ENCODE assay signal across 1 cellular context in the genomic region with DNA sequence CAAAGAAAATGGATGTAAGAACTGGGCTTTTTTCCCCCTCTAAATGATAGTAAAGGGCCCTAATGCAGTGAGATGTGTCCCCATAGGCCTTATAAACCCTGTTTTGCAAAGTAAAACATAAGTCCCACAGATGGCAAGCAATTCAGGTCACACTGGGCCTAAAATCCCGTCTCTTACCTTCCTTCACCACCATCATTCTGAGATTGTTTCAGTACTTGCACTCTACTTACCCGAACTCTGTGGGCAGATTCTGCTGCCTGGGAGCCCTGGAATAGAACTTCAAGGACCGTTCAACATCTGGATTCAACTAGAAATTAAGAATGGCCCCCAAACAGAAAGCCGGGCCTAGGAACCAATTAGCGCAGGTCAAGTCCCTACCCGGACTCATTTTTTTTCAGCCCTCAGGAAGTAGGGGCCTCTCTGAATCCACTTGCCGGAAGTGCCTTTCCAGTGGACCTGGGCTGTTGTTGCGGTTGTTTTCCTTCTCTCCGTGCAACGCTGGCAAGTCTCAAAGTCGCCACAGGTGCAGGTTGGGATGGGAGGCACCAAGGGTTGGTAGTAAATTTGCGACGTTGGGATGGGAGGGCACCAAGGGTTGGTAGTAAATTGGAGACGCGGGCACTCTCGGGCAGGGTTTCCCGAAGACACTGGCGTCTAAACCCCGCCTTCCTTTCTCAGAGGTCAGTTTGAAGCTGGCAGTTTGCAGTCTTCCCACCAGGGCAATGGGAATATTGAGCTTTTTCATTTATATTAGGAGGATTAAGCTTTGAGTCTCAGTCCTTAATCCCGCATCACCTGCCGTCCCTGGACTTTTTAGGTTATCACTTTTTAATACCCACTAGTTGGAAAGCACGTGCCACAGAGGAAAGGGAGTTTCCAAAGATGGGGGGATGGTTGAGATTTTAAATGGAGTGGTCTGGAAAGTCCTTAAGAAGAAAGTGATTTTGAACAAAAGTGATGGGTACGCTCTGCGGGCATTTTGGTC.
A peak's percentile ranks its signal among the peaks of the same experiment; 100 is the strongest.
TF ChIP-seq lines count a peak whose summit lies in the region.

A gene with protein sequence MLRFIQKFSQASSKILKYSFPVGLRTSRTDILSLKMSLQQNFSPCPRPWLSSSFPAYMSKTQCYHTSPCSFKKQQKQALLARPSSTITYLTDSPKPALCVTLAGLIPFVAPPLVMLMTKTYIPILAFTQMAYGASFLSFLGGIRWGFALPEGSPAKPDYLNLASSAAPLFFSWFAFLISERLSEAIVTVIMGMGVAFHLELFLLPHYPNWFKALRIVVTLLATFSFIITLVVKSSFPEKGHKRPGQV (plus strand): TSS at position 429 of the 985 bp plus-strand sequence. CDS start 2,888 bp downstream, outside the sequence.

TF ChIP-seq in K562, 482 proteins besides CTCF, POLR2A, EP300 and RAD21 (continued from another document and continues in another):
- TF ChIP-seq YBX1 (IDR thresholded peaks at IDR 0.05): no peak
- TF ChIP-seq NELFE (IDR thresholded peaks at IDR 0.05; ENCODE audit: insufficient read depth, insufficient read length): no peak
- TF ChIP-seq, protein P1, sequence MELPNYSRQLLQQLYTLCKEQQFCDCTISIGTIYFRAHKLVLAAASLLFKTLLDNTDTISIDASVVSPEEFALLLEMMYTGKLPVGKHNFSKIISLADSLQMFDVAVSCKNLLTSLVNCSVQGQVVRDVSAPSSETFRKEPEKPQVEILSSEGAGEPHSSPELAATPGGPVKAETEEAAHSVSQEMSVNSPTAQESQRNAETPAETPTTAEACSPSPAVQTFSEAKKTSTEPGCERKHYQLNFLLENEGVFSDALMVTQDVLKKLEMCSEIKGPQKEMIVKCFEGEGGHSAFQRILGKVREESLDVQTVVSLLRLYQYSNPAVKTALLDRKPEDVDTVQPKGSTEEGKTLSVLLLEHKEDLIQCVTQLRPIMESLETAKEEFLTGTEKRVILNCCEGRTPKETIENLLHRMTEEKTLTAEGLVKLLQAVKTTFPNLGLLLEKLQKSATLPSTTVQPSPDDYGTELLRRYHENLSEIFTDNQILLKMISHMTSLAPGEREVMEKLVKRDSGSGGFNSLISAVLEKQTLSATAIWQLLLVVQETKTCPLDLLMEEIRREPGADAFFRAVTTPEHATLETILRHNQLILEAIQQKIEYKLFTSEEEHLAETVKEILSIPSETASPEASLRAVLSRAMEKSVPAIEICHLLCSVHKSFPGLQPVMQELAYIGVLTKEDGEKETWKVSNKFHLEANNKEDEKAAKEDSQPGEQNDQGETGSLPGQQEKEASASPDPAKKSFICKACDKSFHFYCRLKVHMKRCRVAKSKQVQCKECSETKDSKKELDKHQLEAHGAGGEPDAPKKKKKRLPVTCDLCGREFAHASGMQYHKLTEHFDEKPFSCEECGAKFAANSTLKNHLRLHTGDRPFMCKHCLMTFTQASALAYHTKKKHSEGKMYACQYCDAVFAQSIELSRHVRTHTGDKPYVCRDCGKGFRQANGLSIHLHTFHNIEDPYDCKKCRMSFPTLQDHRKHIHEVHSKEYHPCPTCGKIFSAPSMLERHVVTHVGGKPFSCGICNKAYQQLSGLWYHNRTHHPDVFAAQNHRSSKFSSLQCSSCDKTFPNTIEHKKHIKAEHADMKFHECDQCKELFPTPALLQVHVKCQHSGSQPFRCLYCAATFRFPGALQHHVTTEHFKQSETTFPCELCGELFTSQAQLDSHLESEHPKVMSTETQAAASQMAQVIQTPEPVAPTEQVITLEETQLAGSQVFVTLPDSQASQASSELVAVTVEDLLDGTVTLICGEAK (IDR thresholded peaks at IDR 0.05): peak; percentile 99
- TF ChIP-seq, protein P1 (CRISPR knock-in tag; IDR thresholded peaks at IDR 0.05): no peak
- TF ChIP-seq, protein P2, sequence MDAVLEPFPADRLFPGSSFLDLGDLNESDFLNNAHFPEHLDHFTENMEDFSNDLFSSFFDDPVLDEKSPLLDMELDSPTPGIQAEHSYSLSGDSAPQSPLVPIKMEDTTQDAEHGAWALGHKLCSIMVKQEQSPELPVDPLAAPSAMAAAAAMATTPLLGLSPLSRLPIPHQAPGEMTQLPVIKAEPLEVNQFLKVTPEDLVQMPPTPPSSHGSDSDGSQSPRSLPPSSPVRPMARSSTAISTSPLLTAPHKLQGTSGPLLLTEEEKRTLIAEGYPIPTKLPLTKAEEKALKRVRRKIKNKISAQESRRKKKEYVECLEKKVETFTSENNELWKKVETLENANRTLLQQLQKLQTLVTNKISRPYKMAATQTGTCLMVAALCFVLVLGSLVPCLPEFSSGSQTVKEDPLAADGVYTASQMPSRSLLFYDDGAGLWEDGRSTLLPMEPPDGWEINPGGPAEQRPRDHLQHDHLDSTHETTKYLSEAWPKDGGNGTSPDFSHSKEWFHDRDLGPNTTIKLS (IDR thresholded peaks at IDR 0.05; ENCODE audit: borderline replicate concordance, low read depth): peak; percentile 70; the same call in 1 of the 2 replicates
- no peak for TF ChIP-seq SRSF3 (IDR thresholded peaks at IDR 0.05; ENCODE audit: insufficient read depth, low read length)
- no peak for TF ChIP-seq NCOA4 (IDR thresholded peaks at IDR 0.05; ENCODE audit: partially characterized antibody)
- TF ChIP-seq, protein P3, sequence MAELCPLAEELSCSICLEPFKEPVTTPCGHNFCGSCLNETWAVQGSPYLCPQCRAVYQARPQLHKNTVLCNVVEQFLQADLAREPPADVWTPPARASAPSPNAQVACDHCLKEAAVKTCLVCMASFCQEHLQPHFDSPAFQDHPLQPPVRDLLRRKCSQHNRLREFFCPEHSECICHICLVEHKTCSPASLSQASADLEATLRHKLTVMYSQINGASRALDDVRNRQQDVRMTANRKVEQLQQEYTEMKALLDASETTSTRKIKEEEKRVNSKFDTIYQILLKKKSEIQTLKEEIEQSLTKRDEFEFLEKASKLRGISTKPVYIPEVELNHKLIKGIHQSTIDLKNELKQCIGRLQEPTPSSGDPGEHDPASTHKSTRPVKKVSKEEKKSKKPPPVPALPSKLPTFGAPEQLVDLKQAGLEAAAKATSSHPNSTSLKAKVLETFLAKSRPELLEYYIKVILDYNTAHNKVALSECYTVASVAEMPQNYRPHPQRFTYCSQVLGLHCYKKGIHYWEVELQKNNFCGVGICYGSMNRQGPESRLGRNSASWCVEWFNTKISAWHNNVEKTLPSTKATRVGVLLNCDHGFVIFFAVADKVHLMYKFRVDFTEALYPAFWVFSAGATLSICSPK (IDR thresholded peaks at IDR 0.05; ENCODE audit: borderline replicate concordance): no peak
- TF ChIP-seq TBL1XR1 (IDR thresholded peaks at IDR 0.05; ENCODE audit: low read length in 2 of 2): peak; percentile 66 to 87; a peak in 2 of 4 replicates
- no peak; the same call in 1 of the 2 replicates for TF ChIP-seq HDAC8 (tag; IDR thresholded peaks at IDR 0.05)
- TF ChIP-seq, protein P4, sequence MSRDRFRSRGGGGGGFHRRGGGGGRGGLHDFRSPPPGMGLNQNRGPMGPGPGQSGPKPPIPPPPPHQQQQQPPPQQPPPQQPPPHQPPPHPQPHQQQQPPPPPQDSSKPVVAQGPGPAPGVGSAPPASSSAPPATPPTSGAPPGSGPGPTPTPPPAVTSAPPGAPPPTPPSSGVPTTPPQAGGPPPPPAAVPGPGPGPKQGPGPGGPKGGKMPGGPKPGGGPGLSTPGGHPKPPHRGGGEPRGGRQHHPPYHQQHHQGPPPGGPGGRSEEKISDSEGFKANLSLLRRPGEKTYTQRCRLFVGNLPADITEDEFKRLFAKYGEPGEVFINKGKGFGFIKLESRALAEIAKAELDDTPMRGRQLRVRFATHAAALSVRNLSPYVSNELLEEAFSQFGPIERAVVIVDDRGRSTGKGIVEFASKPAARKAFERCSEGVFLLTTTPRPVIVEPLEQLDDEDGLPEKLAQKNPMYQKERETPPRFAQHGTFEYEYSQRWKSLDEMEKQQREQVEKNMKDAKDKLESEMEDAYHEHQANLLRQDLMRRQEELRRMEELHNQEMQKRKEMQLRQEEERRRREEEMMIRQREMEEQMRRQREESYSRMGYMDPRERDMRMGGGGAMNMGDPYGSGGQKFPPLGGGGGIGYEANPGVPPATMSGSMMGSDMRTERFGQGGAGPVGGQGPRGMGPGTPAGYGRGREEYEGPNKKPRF (IDR thresholded peaks at IDR 0.05; ENCODE audit: low read depth, low read length): no peak
- TF ChIP-seq ZBED1 (IDR thresholded peaks at IDR 0.05): 0 out of 2 replicates have a peak, but pooled peaks have one; percentile 42
- TF ChIP-seq SUPT5H (IDR thresholded peaks at IDR 0.05): peak; percentile 90
- TF ChIP-seq, protein P5, sequence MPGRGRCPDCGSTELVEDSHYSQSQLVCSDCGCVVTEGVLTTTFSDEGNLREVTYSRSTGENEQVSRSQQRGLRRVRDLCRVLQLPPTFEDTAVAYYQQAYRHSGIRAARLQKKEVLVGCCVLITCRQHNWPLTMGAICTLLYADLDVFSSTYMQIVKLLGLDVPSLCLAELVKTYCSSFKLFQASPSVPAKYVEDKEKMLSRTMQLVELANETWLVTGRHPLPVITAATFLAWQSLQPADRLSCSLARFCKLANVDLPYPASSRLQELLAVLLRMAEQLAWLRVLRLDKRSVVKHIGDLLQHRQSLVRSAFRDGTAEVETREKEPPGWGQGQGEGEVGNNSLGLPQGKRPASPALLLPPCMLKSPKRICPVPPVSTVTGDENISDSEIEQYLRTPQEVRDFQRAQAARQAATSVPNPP (IDR thresholded peaks at IDR 0.05; ENCODE audit: borderline replicate concordance, insufficient read depth, insufficient read length): no peak
- TF ChIP-seq, protein P6, sequence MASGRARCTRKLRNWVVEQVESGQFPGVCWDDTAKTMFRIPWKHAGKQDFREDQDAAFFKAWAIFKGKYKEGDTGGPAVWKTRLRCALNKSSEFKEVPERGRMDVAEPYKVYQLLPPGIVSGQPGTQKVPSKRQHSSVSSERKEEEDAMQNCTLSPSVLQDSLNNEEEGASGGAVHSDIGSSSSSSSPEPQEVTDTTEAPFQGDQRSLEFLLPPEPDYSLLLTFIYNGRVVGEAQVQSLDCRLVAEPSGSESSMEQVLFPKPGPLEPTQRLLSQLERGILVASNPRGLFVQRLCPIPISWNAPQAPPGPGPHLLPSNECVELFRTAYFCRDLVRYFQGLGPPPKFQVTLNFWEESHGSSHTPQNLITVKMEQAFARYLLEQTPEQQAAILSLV (tag; IDR thresholded peaks at IDR 0.05): no peak
- TF ChIP-seq CHD2 (IDR thresholded peaks at IDR 0.05; ENCODE audit: low read depth, low read length): no peak; the same call in 1 of the 2 replicates
- no peak for TF ChIP-seq MECOM (CRISPR knock-in tag; IDR thresholded peaks at IDR 0.05)
- TF ChIP-seq ZBTB7A (IDR thresholded peaks at IDR 0.05; ENCODE audit: borderline replicate concordance, control insufficient read depth, low read depth, low read length): 0 out of 2 replicates have a peak, but pooled peaks have one; percentile 29
- 0 out of 2 replicates have a peak, but pooled peaks have one; percentile 38 for TF ChIP-seq RUNX1 (IDR thresholded peaks at IDR 0.05; ENCODE audit: low read depth)
- TF ChIP-seq, protein P7, sequence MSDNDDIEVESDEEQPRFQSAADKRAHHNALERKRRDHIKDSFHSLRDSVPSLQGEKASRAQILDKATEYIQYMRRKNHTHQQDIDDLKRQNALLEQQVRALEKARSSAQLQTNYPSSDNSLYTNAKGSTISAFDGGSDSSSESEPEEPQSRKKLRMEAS (CRISPR knock-in tag; IDR thresholded peaks at IDR 0.05): peak; percentile 58
- TF ChIP-seq, protein P8, sequence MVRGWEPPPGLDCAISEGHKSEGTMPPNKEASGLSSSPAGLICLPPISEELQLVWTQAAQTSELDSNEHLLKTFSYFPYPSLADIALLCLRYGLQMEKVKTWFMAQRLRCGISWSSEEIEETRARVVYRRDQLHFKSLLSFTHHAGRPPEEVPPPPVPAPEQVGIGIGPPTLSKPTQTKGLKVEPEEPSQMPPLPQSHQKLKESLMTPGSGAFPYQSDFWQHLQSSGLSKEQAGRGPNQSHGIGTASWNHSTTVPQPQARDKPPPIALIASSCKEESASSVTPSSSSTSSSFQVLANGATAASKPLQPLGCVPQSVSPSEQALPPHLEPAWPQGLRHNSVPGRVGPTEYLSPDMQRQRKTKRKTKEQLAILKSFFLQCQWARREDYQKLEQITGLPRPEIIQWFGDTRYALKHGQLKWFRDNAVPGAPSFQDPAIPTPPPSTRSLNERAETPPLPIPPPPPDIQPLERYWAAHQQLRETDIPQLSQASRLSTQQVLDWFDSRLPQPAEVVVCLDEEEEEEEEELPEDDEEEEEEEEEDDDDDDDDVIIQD (CRISPR knock-in tag; IDR thresholded peaks at IDR 0.05): no peak
- TF ChIP-seq, protein P9, sequence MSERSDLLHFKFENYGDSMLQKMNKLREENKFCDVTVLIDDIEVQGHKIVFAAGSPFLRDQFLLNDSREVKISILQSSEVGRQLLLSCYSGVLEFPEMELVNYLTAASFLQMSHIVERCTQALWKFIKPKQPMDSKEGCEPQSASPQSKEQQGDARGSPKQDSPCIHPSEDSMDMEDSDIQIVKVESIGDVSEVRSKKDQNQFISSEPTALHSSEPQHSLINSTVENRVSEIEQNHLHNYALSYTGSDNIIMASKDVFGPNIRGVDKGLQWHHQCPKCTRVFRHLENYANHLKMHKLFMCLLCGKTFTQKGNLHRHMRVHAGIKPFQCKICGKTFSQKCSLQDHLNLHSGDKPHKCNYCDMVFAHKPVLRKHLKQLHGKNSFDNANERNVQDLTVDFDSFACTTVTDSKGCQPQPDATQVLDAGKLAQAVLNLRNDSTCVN (CRISPR knock-in tag; IDR thresholded peaks at IDR 0.05): no peak
- TF ChIP-seq ZKSCAN3 (CRISPR knock-in tag; IDR thresholded peaks at IDR 0.05): no peak
- TF ChIP-seq, protein P10, sequence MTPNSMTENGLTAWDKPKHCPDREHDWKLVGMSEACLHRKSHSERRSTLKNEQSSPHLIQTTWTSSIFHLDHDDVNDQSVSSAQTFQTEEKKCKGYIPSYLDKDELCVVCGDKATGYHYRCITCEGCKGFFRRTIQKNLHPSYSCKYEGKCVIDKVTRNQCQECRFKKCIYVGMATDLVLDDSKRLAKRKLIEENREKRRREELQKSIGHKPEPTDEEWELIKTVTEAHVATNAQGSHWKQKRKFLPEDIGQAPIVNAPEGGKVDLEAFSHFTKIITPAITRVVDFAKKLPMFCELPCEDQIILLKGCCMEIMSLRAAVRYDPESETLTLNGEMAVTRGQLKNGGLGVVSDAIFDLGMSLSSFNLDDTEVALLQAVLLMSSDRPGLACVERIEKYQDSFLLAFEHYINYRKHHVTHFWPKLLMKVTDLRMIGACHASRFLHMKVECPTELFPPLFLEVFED (CRISPR knock-in tag; conservative IDR thresholded peaks at IDR 0.05): peak; percentile 90
